In the genomic region with DNA sequence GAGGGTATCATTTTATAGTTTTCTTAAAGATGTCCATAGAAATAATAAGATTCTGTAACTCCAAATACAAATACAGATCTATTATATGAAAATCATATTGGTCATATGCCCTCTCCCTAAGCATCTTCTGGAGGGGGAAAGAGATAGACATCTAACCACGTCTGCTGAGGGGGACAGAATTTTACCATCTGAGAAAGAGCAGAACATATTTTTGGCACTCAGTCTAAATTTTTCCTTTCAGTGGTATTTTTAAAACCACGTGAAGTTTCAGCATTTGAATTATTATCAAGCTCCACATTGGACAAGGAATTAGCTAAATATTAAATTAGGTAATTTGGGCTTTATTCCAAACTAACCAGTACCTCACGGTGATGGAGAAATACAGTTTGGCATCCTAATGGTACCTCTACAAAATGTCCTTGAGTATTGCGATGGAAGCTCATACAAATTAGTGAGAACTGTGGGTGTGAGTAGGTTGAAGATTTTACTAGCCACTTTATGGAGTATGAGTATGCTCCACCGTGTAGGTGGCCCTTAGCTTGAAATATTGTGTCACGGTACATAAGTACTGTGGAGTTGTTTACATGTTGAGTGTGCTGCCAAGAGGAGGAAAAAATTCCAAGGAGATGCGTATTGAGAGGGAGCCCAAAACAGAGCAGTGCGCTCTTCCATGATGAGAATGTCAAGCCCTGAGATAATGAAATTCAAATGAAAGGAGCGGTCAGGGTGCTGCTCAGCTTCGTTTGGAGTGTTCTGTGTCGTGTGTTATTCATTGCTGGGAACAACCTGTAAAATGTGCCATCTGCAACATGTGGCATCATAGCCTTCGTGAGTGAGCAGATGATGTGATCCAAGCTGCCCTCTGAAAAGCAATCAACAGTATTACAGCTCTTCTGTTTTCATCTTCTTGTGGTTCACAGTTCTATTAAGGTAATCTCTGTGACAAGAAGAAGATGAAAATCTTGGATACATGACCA, we compare ENCODE assay signal across 15 cellular contexts. TPM values are rescaled to one million over a fixed set of nuclear protein-coding genes. Genes with fewer than 3 reads are reported as not detected.
A peak's percentile ranks its signal among the peaks of the same experiment; 100 is the strongest.
DNase-seq lines count a peak whose midpoint lies in the region; ATAC-seq, FAIRE-seq and TF ChIP-seq lines count a peak whose summit lies in the region.
"Had no signal": no experiment of that assay in that cellular context is flagged by ENCODE, and none has a peak within 500 bp of the region (broad histone marks: within the 10 kb centered on the region; RNA-seq: fewer than 3 reads in every experiment).

No MANE protein-coding gene starts in this region.

- in situ Hi-C loops in gastrocnemius medialis (cut with MboI; ENCODE audit: low sequenced_read_pairs in 4 of 4) = no loop called here

- H3K4me1 ChIP-seq in lung (ENCODE audit: control insufficient read depth in 2 of 2, insufficient read depth in 2 of 2, low read length in 2 of 2) (no peaks in the 10 kb centered on the region), gastrocnemius medialis (no peaks in the 10 kb centered on the region)

- TF ChIP-seq POLR2A in GM12891 (IDR thresholded peaks at IDR 0.05; ENCODE audit: low read depth, low read length) = no peak
- TF ChIP-seq POLR2A in gastrocnemius medialis (IDR thresholded peaks at IDR 0.05) = no peak

- DNase-seq in BJ (ENCODE audit: low read depth) (peak; percentile 58), GM12891 (ENCODE audit: insufficient read length, low spot score) (no peak), amniotic epithelial cell (ENCODE audit: low read depth) (peak; percentile 82), lung (ENCODE audit: low spot score) (no peak), gastrocnemius medialis (no peak), SIG-M5 treated with dmso at 0.1 percent for 504 hours (lab: John Stamatoyannopoulos, UW; ENCODE audit: unreplicated experiment) (no peak)
- DNase-seq: activated CD4-positive, CD25-positive, alpha-beta regulatory T cell; CD4-positive, alpha-beta memory T cell; mucosa of descending colon; NCI-H187 treated with DMSO at 0.1 percent for 48 hours; NCI-H526 treated with DMSO at 0.1 percent for 48 hours; stimulated activated naive CD4-positive, alpha-beta T cell had no signal

- H3K27ac ChIP-seq in lung (ENCODE audit: low read depth in 1 of 2, low read length in 1 of 2) (no peak overlapping the region), gastrocnemius medialis (no peak overlapping the region)

- no peaks in the 10 kb centered on the region for H3K9me3 ChIP-seq in lung (ENCODE audit: control insufficient read depth in 2 of 2, insufficient read depth in 1 of 2, low read length in 1 of 2)
- H3K9me3 ChIP-seq in gastrocnemius medialis = no peaks in the 10 kb centered on the region
- H3K9me3 ChIP-seq: mucosa of descending colon had no signal

- peak; percentile 61 for FAIRE-seq in GM12891 (lab: Jason Lieb, UNC)
- FAIRE-seq: endothelial cell of umbilical vein had no signal

- intact Hi-C loops in gastrocnemius medialis (cut with DNase I; ENCODE audit: low total_unique reads) = no loop called here

- TF ChIP-seq CTCF in BJ (IDR thresholded peaks at IDR 0.05; ENCODE audit: insufficient read depth, low read depth, low read length) (no peak), lung (IDR thresholded peaks at IDR 0.05; ENCODE audit: control extremely low read depth, extremely low read depth) (no peak), gastrocnemius medialis (IDR thresholded peaks at IDR 0.05 in 4 of 5, conservative IDR thresholded peaks at IDR 0.05 in 1 of 5) (no peak)

- POLR2A ChIA-PET in BJ (lab: Charles Lee) = interaction anchor here (0.5 kb wide), 1 partner anchor 9 kb away, joined by 4 read pairs; no protein-coding TSS in a partner anchor

- CTCF ChIA-PET in BJ (lab: Yijun Ruan, JAX) = interaction anchor here (1.2 kb wide), 1 partner anchor 13 kb away, joined by 3 read pairs; no protein-coding TSS in a partner anchor

- ATAC-seq in lung (ENCODE audit: insufficient read depth, low FRiP score) (peak; percentile 58), gastrocnemius medialis (no peak), GM18520 (IDR thresholded peaks at IDR 0.05; ENCODE audit: unreplicated experiment) (no peak)
- ATAC-seq: mucosa of descending colon, Panc1 had no signal

- WGBS in lung, 2 donors = 62 to 78% methylated on average over 12 of the region's 12 CpGs

- H3K4me3 ChIP-seq in BJ (ENCODE audit: low read depth, low read length) = no peak overlapping the region
- H3K4me3 ChIP-seq in lung = no peak overlapping the region
- H3K4me3 ChIP-seq in gastrocnemius medialis = no peak overlapping the region
- H3K4me3 ChIP-seq: mucosa of descending colon had no signal

- H3K36me3 ChIP-seq in BJ (ENCODE audit: control insufficient read depth, insufficient read depth, low read length) (no peaks in the 10 kb centered on the region), lung (ENCODE audit: control insufficient read depth in 2 of 2, insufficient read depth in 2 of 2, low read length in 2 of 2) (no peaks in the 10 kb centered on the region), gastrocnemius medialis (no peaks in the 10 kb centered on the region)

- H3K27me3 ChIP-seq in BJ (ENCODE audit: control insufficient read depth, insufficient read depth, low read length) (no peaks in the 10 kb centered on the region), lung (ENCODE audit: control insufficient read depth, insufficient read depth) (no peaks in the 10 kb centered on the region), gastrocnemius medialis (no peaks in the 10 kb centered on the region)

TF ChIP-seq in GM12891, 5 proteins besides CTCF, POLR2A, EP300 and RAD21:
- TF ChIP-seq POU2F2 (IDR thresholded peaks at IDR 0.05; ENCODE audit: low read depth, low read length) (no peak), PAX5 (IDR thresholded peaks at IDR 0.05; ENCODE audit: insufficient read depth, low read length, severe bottlenecking) (no peak), TAF1 (IDR thresholded peaks at IDR 0.05; ENCODE audit: low read depth, low read length) (no peak), POLR2AphosphoS5 (IDR thresholded peaks at IDR 0.05; ENCODE audit: low read depth, low read length) (no peak), SPI1 (IDR thresholded peaks at IDR 0.05; ENCODE audit: low read depth, low read length) (no peak)

RNA-seq across cellular contexts. Expression of a gene that starts 48.4 kb away (rescaled TPM):
- 26.0 and 30.6 TPM in 2 replicates for polyA plus RNA-seq in BJ (2011; rRNA removed)
- 37.1 and 39.1 TPM in 2 replicates for polyA minus RNA-seq in BJ (2011; rRNA and poly(A)+ RNA removed)
- polyA plus RNA-seq in GM12891 (2012; ENCODE audit: low read depth, missing spikeins) = 3.1 TPM
- total RNA-seq in lung = 100 to 1,000 TPM in 1 of 2 donors, 10 to 100 TPM in 1; 75.6 to 119 TPM
- 10 to 100 TPM; 11.0 to 12.0 TPM for polyA plus RNA-seq in lung
- 10 to 100 TPM; 25.4 to 31.8 (median 26.1) TPM for total RNA-seq in gastrocnemius medialis

Comparison
In these comparisons a context has a peak if more than half of its experiments do, and no peak if none do; other contexts are left out.
1. DNase-seq: peak in BJ (single experiment) and amniotic epithelial cell (single experiment); none in GM12891 (single experiment), lung (single experiment), gastrocnemius medialis (0 of 2) and SIG-M5 treated with dmso at 0.1 percent for 504 hours (single experiment).